Comparison of ENCODE assay signal across 8 cellular contexts in genomic region chr12:92947589-92948215, GRCh38.
"Had no signal": no experiment of that assay in that cellular context is flagged by ENCODE, and none has a peak within 500 bp of the region (broad histone marks: within the 10 kb centered on the region; RNA-seq: fewer than 3 reads in every experiment).

No MANE protein-coding gene starts in this region.

- H3K4me2 ChIP-seq: KMS-11 had no signal

- H3K27ac ChIP-seq: GM23248, KMS-11 had no signal

- H3K9ac ChIP-seq: GM23248, KMS-11 had no signal

- H3K9me3 ChIP-seq: HAP-1 had no signal

- H3K4me3 ChIP-seq: GM23248, HAP-1 had no signal

- DNase-seq: GM23248, GOT3, H7, KBM-7 had no signal

- H2AFZ ChIP-seq: GM23248 had no signal

- H3K36me3 ChIP-seq: HAP-1 had no signal

- FAIRE-seq: HTR-8/SVneo had no signal

- ATAC-seq: HCT116 had no signal
